In genomic region chr2:177258059-177258458, GRCh38 we compare ENCODE assay signal across 19 cellular contexts. TPM values are rescaled to one million over a fixed set of nuclear protein-coding genes. Genes with fewer than 3 reads are reported as not detected.
DNase-seq lines count a peak whose midpoint lies in the region; ATAC-seq, FAIRE-seq and TF ChIP-seq lines count a peak whose summit lies in the region.
"Had no signal": no experiment of that assay in that cellular context is flagged by ENCODE, and none has a peak within 500 bp of the region (broad histone marks: within the 10 kb centered on the region; RNA-seq: fewer than 3 reads in every experiment).

No MANE protein-coding gene starts in this region.

- no peak for ATAC-seq in SK-N-SH treated with all-trans-retinoic acid at 6 μM for 48 hours
- ATAC-seq in CD4-positive, alpha-beta T cell (ENCODE audit: poor library complexity) = no peak
- ATAC-seq: PC-3, psoas muscle had no signal

- H3K27me3 ChIP-seq in SK-N-SH (ENCODE audit: insufficient read depth) = no peaks in the 10 kb centered on the region
- H3K27me3 ChIP-seq in CD4-positive, alpha-beta T cell (ENCODE audit: control insufficient read depth, insufficient read depth, low read length) = no peaks in the 10 kb centered on the region
- H3K27me3 ChIP-seq in astrocyte (ENCODE audit: insufficient read depth, low read length) = no peaks in the 10 kb centered on the region
- no peaks in the 10 kb centered on the region for H3K27me3 ChIP-seq in colonic mucosa
- H3K27me3 ChIP-seq: adrenal gland, cardiac muscle cell, testis had no signal

- peak overlapping the region; percentile 16 for H3K4me3 Mint-ChIP-seq in CD4-positive, alpha-beta T cell
- H3K4me3 Mint-ChIP-seq in astrocyte (ENCODE audit: unreplicated experiment) (no peak overlapping the region), mesothelial cell of epicardium (no peak overlapping the region)

- H3K36me3 Mint-ChIP-seq in CD4-positive, alpha-beta T cell (ENCODE audit: low read depth) = peaks cover 73% of the 10 kb centered on the region
- H3K36me3 Mint-ChIP-seq in astrocyte (ENCODE audit: low read depth, unreplicated experiment) (peaks cover 13% of the 10 kb centered on the region), mesothelial cell of epicardium (peaks cover 16% of the 10 kb centered on the region)

- TF ChIP-seq CTCF in SK-N-SH (IDR thresholded peaks at IDR 0.05) = no peak
- TF ChIP-seq CTCF in CD4-positive, alpha-beta T cell (IDR thresholded peaks at IDR 0.05) = no peak
- TF ChIP-seq CTCF in astrocyte (IDR thresholded peaks at IDR 0.05; ENCODE audit: insufficient read depth, low read depth, low read length) = no peak
- TF ChIP-seq CTCF in mesothelial cell of epicardium (IDR thresholded peaks at IDR 0.05; ENCODE audit: unreplicated experiment) = no peak
- TF ChIP-seq CTCF in GM10248 (IDR thresholded peaks at IDR 0.05; ENCODE audit: control extremely low read depth, extremely low read depth, low read depth, missing control alignments) = no peak
- TF ChIP-seq CTCF in colonic mucosa (IDR thresholded peaks at IDR 0.05) = no peak

- peak overlapping the region; percentile 48 for H3K27ac Mint-ChIP-seq in CD4-positive, alpha-beta T cell
- H3K27ac Mint-ChIP-seq in astrocyte (ENCODE audit: unreplicated experiment) (peak overlapping the region; percentile 50), mesothelial cell of epicardium (peak overlapping the region; percentile 7)

- H3K27me3 Mint-ChIP-seq in CD4-positive, alpha-beta T cell = no peaks in the 10 kb centered on the region
- H3K27me3 Mint-ChIP-seq in astrocyte (ENCODE audit: low read depth, unreplicated experiment) (no peaks in the 10 kb centered on the region), mesothelial cell of epicardium (ENCODE audit: low read depth) (no peaks in the 10 kb centered on the region)

- H3K9me3 Mint-ChIP-seq in CD4-positive, alpha-beta T cell = no peaks in the 10 kb centered on the region
- no peaks in the 10 kb centered on the region for H3K9me3 Mint-ChIP-seq in astrocyte (ENCODE audit: unreplicated experiment)
- peaks cover 5% of the 10 kb centered on the region for H3K9me3 Mint-ChIP-seq in mesothelial cell of epicardium

- POLR2A ChIA-PET in SK-N-SH (lab: Yijun Ruan, JAX) = no interaction called here
- POLR2A ChIA-PET in CD4-positive, alpha-beta T cell (lab: Charles Lee) = interaction anchor here (0.6 to 1.5 kb wide), 3 partner anchors 18 to 46 kb away, joined by 3 to 4 read pairs (median 4); partner anchors contain the start of gene HNRNPA3
- POLR2A ChIA-PET in GM10248 (lab: Yijun Ruan, JAX) = no interaction called here

- H4K20me1 ChIP-seq in SK-N-SH (ENCODE audit: insufficient read depth) (peaks cover 99% of the 10 kb centered on the region), astrocyte (ENCODE audit: insufficient read depth, low read length) (peaks cover 91% of the 10 kb centered on the region)

- DNase-seq in SK-N-SH = no peak
- DNase-seq in CD4-positive, alpha-beta T cell = no peak
- DNase-seq in astrocyte (ENCODE audit: low read depth) = no peak
- no peak for DNase-seq in mesothelial cell of epicardium (ENCODE audit: low spot score in 2 of 2, unreplicated experiment in 2 of 2)
- no peak for DNase-seq in GM10248 (ENCODE audit: extremely low spot score)
- DNase-seq in colonic mucosa = no peak
- DNase-seq in stimulated activated CD8-positive, alpha-beta memory T cell treated with anti-CD3 and anti-CD28 coated beads, Interleukin-4, amount 100 ng/mL, for 48 hours = no peak
- DNase-seq: adrenal gland; glutamatergic neuron; MM.1S; NCI-H1694 treated with DMSO at 0.1 percent for 48 hours; PC-3; psoas muscle; stimulated activated CD4-positive, alpha-beta T cell treated with anti-CD3 and anti-CD28 coated beads, Interleukin-4, amount 100 ng/mL, for 4 hours; testis had no signal

- WGBS in SK-N-SH (ENCODE audit: low lambda C conversion rate) = 98% methylated on average over 2 of the region's 2 CpGs

- H3K4me3 ChIP-seq in SK-N-SH (ENCODE audit: low read depth in 2 of 2, low read length in 1 of 2) = no peak overlapping the region
- H3K4me3 ChIP-seq in astrocyte (ENCODE audit: insufficient read depth, low read depth, low read length) = no peak overlapping the region
- no peak overlapping the region for H3K4me3 ChIP-seq in colonic mucosa
- H3K4me3 ChIP-seq: adrenal gland, cardiac muscle cell, psoas muscle, testis had no signal

- no peaks in the 10 kb centered on the region for H3K9me2 ChIP-seq in SK-N-SH

- peaks cover 90% of the 10 kb centered on the region for H3K4me1 Mint-ChIP-seq in CD4-positive, alpha-beta T cell (ENCODE audit: low read depth)
- H3K4me1 Mint-ChIP-seq in astrocyte (ENCODE audit: low read depth, unreplicated experiment) = peaks cover 45% of the 10 kb centered on the region
- peaks cover 61% of the 10 kb centered on the region for H3K4me1 Mint-ChIP-seq in mesothelial cell of epicardium

- no peak for TF ChIP-seq RAD21 in SK-N-SH (IDR thresholded peaks at IDR 0.05; ENCODE audit: low read length)

- H2AFZ ChIP-seq in SK-N-SH (ENCODE audit: low read depth) (no peak overlapping the region), astrocyte (ENCODE audit: low read depth, low read length) (no peak overlapping the region)

- no peak overlapping the region for H3K4me2 ChIP-seq in SK-N-SH
- no peak overlapping the region for H3K4me2 ChIP-seq in astrocyte (ENCODE audit: low read length)

- intact Hi-C loops in CD4-positive, alpha-beta T cell (cut with DNase I, micrococcal nuclease) = no loop called here
- intact Hi-C loops in colonic mucosa (cut with DNase I) = no loop called here

- no peak overlapping the region for H3K9ac ChIP-seq in SK-N-SH
- H3K9ac ChIP-seq in astrocyte (ENCODE audit: low read length) = no peak overlapping the region
- no peak overlapping the region for H3K9ac ChIP-seq in colonic mucosa (ENCODE audit: low read depth in 2 of 2, low read length in 2 of 2)

- no peak for TF ChIP-seq EP300 in SK-N-SH (IDR thresholded peaks at IDR 0.05; ENCODE audit: borderline replicate concordance in 1 of 2, low read depth in 1 of 2, low read length in 1 of 2)

- H3K27ac ChIP-seq in SK-N-SH (ENCODE audit: low read depth in 2 of 2, low read length in 1 of 2) (no peak overlapping the region), astrocyte (ENCODE audit: low read depth, low read length) (no peak overlapping the region), colonic mucosa (no peak overlapping the region)
- no peak overlapping the region for H3K27ac ChIP-seq in CD4-positive, alpha-beta T cell (ENCODE audit: low read depth, low read length)
- H3K27ac ChIP-seq: 22Rv1 had no signal

- H3K4me1 ChIP-seq in SK-N-SH (ENCODE audit: control insufficient read depth in 1 of 2, insufficient read depth in 2 of 2, low read depth in 1 of 2, low read length in 1 of 2) (peaks cover 14 to 26% of the 10 kb centered on the region in 2 experiments), astrocyte (ENCODE audit: insufficient read depth, low read length) (peaks cover 16% of the 10 kb centered on the region), colonic mucosa (peaks cover 24% of the 10 kb centered on the region)

- H3K36me3 ChIP-seq in SK-N-SH (replicated peaks in 1 of 2; ENCODE audit: control insufficient read depth in 1 of 2, insufficient read depth in 2 of 2, low read length in 1 of 2) = peaks cover 15 to 20% of the 10 kb centered on the region in 2 experiments
- H3K36me3 ChIP-seq in astrocyte (ENCODE audit: insufficient read depth, low read length) = peaks cover 3% of the 10 kb centered on the region
- no peaks in the 10 kb centered on the region for H3K36me3 ChIP-seq in colonic mucosa
- H3K36me3 ChIP-seq: adrenal gland, cardiac muscle cell had no signal

- H3K9me3 ChIP-seq in SK-N-SH (peaks cover 4% of the 10 kb centered on the region; the same call in 1 of the 2 replicates), astrocyte (ENCODE audit: insufficient read depth, low read depth, low read length) (no peaks in the 10 kb centered on the region), colonic mucosa (no peaks in the 10 kb centered on the region)
- no peaks in the 10 kb centered on the region for H3K9me3 ChIP-seq in CD4-positive, alpha-beta T cell (ENCODE audit: control insufficient read depth, low read length)
- H3K9me3 ChIP-seq: adrenal gland, psoas muscle, testis had no signal

- CTCF ChIA-PET in SK-N-SH (lab: Yijun Ruan, JAX) = no interaction called here
- CTCF ChIA-PET in CD4-positive, alpha-beta T cell (lab: Charles Lee) = no interaction called here
- CTCF ChIA-PET in GM10248 (lab: Yijun Ruan, JAX) = no interaction called here

- H3K79me2 ChIP-seq in SK-N-SH (ENCODE audit: insufficient read depth) (peaks cover 100% of the 10 kb centered on the region), astrocyte (ENCODE audit: insufficient read depth, low read length) (peaks cover 100% of the 10 kb centered on the region)

- FAIRE-seq in astrocyte (lab: Jason Lieb, UNC) = no peak
- FAIRE-seq: H54 had no signal

- H3F3A ChIP-seq in SK-N-SH (replicated peaks; ENCODE audit: insufficient read depth) = peaks cover 2% of the 10 kb centered on the region

TF ChIP-seq in SK-N-SH treated with all-trans-retinoic acid at 6 μM for 48 hours, 23 proteins besides CTCF, POLR2A, EP300 and RAD21 (continues in another document):
- TF ChIP-seq ARNTL (CRISPR knock-in tag; IDR thresholded peaks at IDR 0.05; ENCODE audit: borderline replicate concordance, low read depth) = no peak

TF ChIP-seq in SK-N-SH, 30 proteins besides CTCF, POLR2A, EP300 and RAD21 (continues in another document):
- no peak for TF ChIP-seq CHD2 (IDR thresholded peaks at IDR 0.05; ENCODE audit: low read length, partially characterized antibody)
- TF ChIP-seq FOXJ3 (CRISPR knock-in tag; IDR thresholded peaks at IDR 0.05) = no peak
- TF ChIP-seq GATA2 (CRISPR knock-in tag; IDR thresholded peaks at IDR 0.05) = no peak
- no peak for TF ChIP-seq RCOR1 (IDR thresholded peaks at IDR 0.05; ENCODE audit: low read length)

RNA-seq across cellular contexts. Expression of gene NFE2L2, which starts 6.5 kb away (rescaled TPM):
- polyA plus RNA-seq in SK-N-SH (2012; rRNA removed) = 40.9 and 61.9 TPM in 2 replicates
- 57.8 and 59.5 TPM in 2 replicates for polyA plus RNA-seq in SK-N-SH (2012; cell fraction: cytosol; rRNA removed)
- 51.9 and 65.3 TPM in 2 replicates for polyA plus RNA-seq in SK-N-SH (2012; cell fraction: nucleus; rRNA removed)
- 10 to 100 TPM; 53.3 to 57.8 TPM for total RNA-seq in CD4-positive, alpha-beta T cell
- total RNA-seq in astrocyte (81.0 and 83.3 TPM in 2 replicates), mesothelial cell of epicardium (93.1 to 93.9 TPM (median 93.3 TPM) in 3 replicates), colonic mucosa (10 to 100 TPM; 81.5 to 87.6 TPM)

RNA-seq across cellular contexts. Expression of gene HNRNPA3, which starts 45.5 kb away (rescaled TPM):
- 86.5 and 102 TPM in 2 replicates for polyA plus RNA-seq in SK-N-SH (2012; rRNA removed)
- polyA plus RNA-seq in SK-N-SH (2012; cell fraction: cytosol; rRNA removed) = 125 and 185 TPM in 2 replicates
- 58.1 and 110 TPM in 2 replicates for polyA plus RNA-seq in SK-N-SH (2012; cell fraction: nucleus; rRNA removed)
- total RNA-seq in CD4-positive, alpha-beta T cell = 100 to 1,000 TPM; 162 to 167 TPM
- total RNA-seq in astrocyte (147 and 184 TPM in 2 replicates), mesothelial cell of epicardium (264 to 274 TPM (median 269 TPM) in 3 replicates), colonic mucosa (100 to 1,000 TPM; 147 to 278 TPM)
